Comparison of ENCODE assay signal across 12 cellular contexts in genomic region chr13:23902975-23903905, GRCh38. TPM values are rescaled to one million over a fixed set of nuclear protein-coding genes. Genes with fewer than 3 reads are reported as not detected.
DNase-seq lines count a peak whose midpoint lies in the region; ATAC-seq, FAIRE-seq and TF ChIP-seq lines count a peak whose summit lies in the region.
"Had no signal": no experiment of that assay in that cellular context is flagged by ENCODE, and none has a peak within 500 bp of the region (broad histone marks: within the 10 kb centered on the region; RNA-seq: fewer than 3 reads in every experiment).

No MANE protein-coding gene starts in this region.

- intact Hi-C loops in ascending aorta (cut with DNase I): no loop called here
- intact Hi-C loops in left ventricle myocardium superior (cut with micrococcal nuclease): no loop called here
- intact Hi-C loops in pancreas (cut with DNase I): no loop called here

- no peaks in the 10 kb centered on the region for H3K27me3 ChIP-seq in ascending aorta
- peaks cover 0 to 17% (median 3%) of the 10 kb centered on the region in 4 donors for H3K27me3 ChIP-seq in pancreas

- FAIRE-seq in pancreas (lab: Jason Lieb, UNC): no peak

- ATAC-seq in left ventricle myocardium superior: peak; percentile 41
- ATAC-seq in pancreas: peak in 3 of 4 donors; percentile 11 to 47 (median 39)
- ATAC-seq in HG02973 (IDR thresholded peaks at IDR 0.05; ENCODE audit: unreplicated experiment): no peak
- no peak for ATAC-seq in GM19328 (IDR thresholded peaks at IDR 0.05; ENCODE audit: unreplicated experiment)
- no peak for ATAC-seq in HG03097 (IDR thresholded peaks at IDR 0.05; ENCODE audit: low FRiP score, unreplicated experiment)

- H3K27ac ChIP-seq in ascending aorta: no peak overlapping the region
- no peak overlapping the region for H3K27ac ChIP-seq in pancreas

- H3K4me3 ChIP-seq in ascending aorta: peak overlapping the region; percentile 27 to 44
- peak overlapping the region in 2 of 4 donors; percentile 2 to 30 for H3K4me3 ChIP-seq in pancreas

- 13 to 17% methylated on average over 44 to 67 of the region's 67 CpGs for WGBS in pancreas, 2 donors

- H3K4me1 ChIP-seq in ascending aorta (peaks cover 0 to 6% of the 10 kb centered on the region in 2 donors), pancreas (peaks cover 0 to 6% (median 6%) of the 10 kb centered on the region in 3 donors)

- H3K36me3 ChIP-seq in ascending aorta (no peaks in the 10 kb centered on the region), pancreas (no peaks in the 10 kb centered on the region)

- TF ChIP-seq CTCF in ascending aorta (IDR thresholded peaks at IDR 0.05) (no peak), pancreas (IDR thresholded peaks at IDR 0.05) (no peak), GM20000 (IDR thresholded peaks at IDR 0.05; ENCODE audit: extremely low read depth, missing control alignments) (no peak)

- no peaks in the 10 kb centered on the region for H3K9me3 ChIP-seq in ascending aorta
- no peaks in the 10 kb centered on the region for H3K9me3 ChIP-seq in pancreas

- DNase-seq in ELF-1 (ENCODE audit: low read depth, low spot score) (peak; percentile 14), ascending aorta (ENCODE audit: low spot score in 2 of 2) (no peak), left ventricle myocardium superior (no peak), pancreas (peak in 2 of 6 donors; percentile 59 to 63), GM20000 (ENCODE audit: low spot score) (no peak)
- DNase-seq: DND-41; stimulated activated CD4-positive, alpha-beta T cell treated with anti-CD3 and anti-CD28 coated beads, Interleukin-12 subunit alpha, Interleukin-12 subunit beta, amount 100 ng/mL, for 4 hours; stimulated activated naive CD4-positive, alpha-beta T cell treated with Interleukin-2 at 50 U/mL for 16 hours had no signal

RNA-seq across cellular contexts. Expression of gene C1QTNF9B, which starts 5.9 kb away (rescaled TPM):
- not detected for total RNA-seq in ascending aorta
- 4.1 TPM for total RNA-seq in left ventricle myocardium superior
- under 1 TPM in 1 of 6 donors, not detected in 5; 0.20 TPM for total RNA-seq in pancreas
- under 1 TPM in 1 of 2 donors, not detected in 1; 0.12 TPM for polyA plus RNA-seq in pancreas
- total RNA-seq: H4 had no signal

RNA-seq across cellular contexts. Expression of gene MIPEP, which starts 14.0 kb away (rescaled TPM):
- total RNA-seq in ascending aorta: 2.8 TPM
- 48.9 TPM for total RNA-seq in left ventricle myocardium superior
- 10 to 100 TPM in 4 of 6 donors, 1 to 10 TPM in 2; 8.0 to 12.2 (median 10.6) TPM for total RNA-seq in pancreas
- 10 to 100 TPM in 1 of 2 donors, 1 to 10 TPM in 1; 9.5 to 12.8 TPM for polyA plus RNA-seq in pancreas

Comparison
In these comparisons a context has a peak if more than half of its experiments do, and no peak if none do; other contexts are left out.
1. ATAC-seq: peak in left ventricle myocardium superior (single experiment) and pancreas (3 of 4); none in HG02973 (single experiment), GM19328 (single experiment) and HG03097 (single experiment).